20 cellular contexts compared by ENCODE assay signal in genomic region chr11:134719397-134719796, GRCh38.
A peak's percentile ranks its signal among the peaks of the same experiment; 100 is the strongest.
DNase-seq lines count a peak whose midpoint lies in the region; ATAC-seq and TF ChIP-seq lines count a peak whose summit lies in the region.
"Had no signal": no experiment of that assay in that cellular context is flagged by ENCODE, and none has a peak within 500 bp of the region (broad histone marks: within the 10 kb centered on the region; RNA-seq: fewer than 3 reads in every experiment).

No MANE protein-coding gene starts in this region.

- 0 out of 2 replicates have a peak overlapping the region, but pooled peaks have one; percentile 4 for H3K4me2 ChIP-seq in DND-41 (ENCODE audit: insufficient read depth, low read length)
- H3K4me2 ChIP-seq in trophoblast cell (ENCODE audit: low read length): no peak overlapping the region
- H3K4me2 ChIP-seq: BLaER1 had no signal

- no peak overlapping the region for H2BK5ac ChIP-seq in trophoblast cell (ENCODE audit: low read depth, low read length, poor library complexity)

- H3K27me3 ChIP-seq in DND-41 (ENCODE audit: insufficient read depth, low read length, poor library complexity): no peaks in the 10 kb centered on the region
- H3K27me3 ChIP-seq in trophoblast cell (ENCODE audit: insufficient read depth, low read length): no peaks in the 10 kb centered on the region
- H3K27me3 ChIP-seq: BLaER1 had no signal

- no peaks in the 10 kb centered on the region for H3K36me3 ChIP-seq in DND-41 (ENCODE audit: insufficient read depth, low read length)
- H3K36me3 ChIP-seq in KOPT-K1 (ENCODE audit: insufficient read depth, low read length): peaks cover 3% of the 10 kb centered on the region; the same call in 1 of the 2 replicates
- H3K36me3 ChIP-seq in trophoblast cell (ENCODE audit: control insufficient read depth in 1 of 2, insufficient read depth in 2 of 2, low read length in 2 of 2): no peaks in the 10 kb centered on the region
- H3K36me3 ChIP-seq: BE2C, BLaER1 had no signal

- H3K9ac ChIP-seq in DND-41 (ENCODE audit: low read depth, low read length): peak overlapping the region; percentile 31
- no peak overlapping the region for H3K9ac ChIP-seq in trophoblast cell (ENCODE audit: low read length)
- H3K9ac ChIP-seq: BLaER1 had no signal

- no peak overlapping the region for H3K23ac ChIP-seq in trophoblast cell (ENCODE audit: low read length)

- H4K12ac ChIP-seq in trophoblast cell (ENCODE audit: low read depth, low read length): no peak overlapping the region

- H4K8ac ChIP-seq in trophoblast cell (ENCODE audit: low read depth, low read length): no peak overlapping the region

- H3K9me3 ChIP-seq in DND-41 (ENCODE audit: insufficient read depth, low read length, severe bottlenecking) (no peaks in the 10 kb centered on the region), KOPT-K1 (ENCODE audit: insufficient read depth, low read length, poor library complexity, severe bottlenecking) (peaks cover 27% of the 10 kb centered on the region), trophoblast cell (ENCODE audit: insufficient read depth, low read depth, low read length) (no peaks in the 10 kb centered on the region)
- H3K9me3 ChIP-seq: BE2C, BLaER1 had no signal

- peak overlapping the region; percentile 91 for H3K27ac ChIP-seq in DND-41 (ENCODE audit: low read length)
- peak overlapping the region; percentile 50 for H3K27ac ChIP-seq in KOPT-K1 (ENCODE audit: low read depth, low read length, poor library complexity, severe bottlenecking)
- H3K27ac ChIP-seq in trophoblast cell (ENCODE audit: low read depth, low read length): no peak overlapping the region
- H3K27ac ChIP-seq: BLaER1 had no signal

- no peak overlapping the region for H3K18ac ChIP-seq in trophoblast cell (ENCODE audit: low read length)

- no peak overlapping the region for H3K4ac ChIP-seq in trophoblast cell (ENCODE audit: low read depth, low read length)

- no CpG with 5 or more reads among the region's 5 CpGs for WGBS in trophoblast cell (ENCODE audit: extremely low coverage, insufficient coverage, insufficient read length)

- H2BK12ac ChIP-seq in trophoblast cell (ENCODE audit: low read length): no peak overlapping the region

- H3K4me3 ChIP-seq in DND-41 (ENCODE audit: low read depth in 1 of 2, low read length in 2 of 2) (peak overlapping the region in 1 of 2 experiments; percentile 8; a peak in 1 of 4 replicates), trophoblast cell (ENCODE audit: low read depth, low read length) (peak overlapping the region; percentile 21)
- H3K4me3 ChIP-seq: BLaER1 had no signal

- DNase-seq in DND-41 (peak; percentile 66), trophoblast cell (no peak), mucosa of gallbladder (ENCODE audit: low spot score) (no peak), amygdala (lab: John Stamatoyannopoulos, UW) (no peak)
- DNase-seq: 8988T; ACHN; BE2C; C1 segment of cervical spinal cord; CD4-positive, alpha-beta memory T cell; CD4-positive, CD25-positive, alpha-beta regulatory T cell; CD8-positive, alpha-beta memory T cell; COR-L47; DMS 273 treated with DMSO at 0.1 percent for 48 hours; DMS153; DMS53; DMS79; GF-D8 had no signal

- no peak overlapping the region for H4K91ac ChIP-seq in trophoblast cell (ENCODE audit: low read depth, low read length)

- H3K79me2 ChIP-seq in DND-41 (ENCODE audit: insufficient read depth, low read length) (no peaks in the 10 kb centered on the region), trophoblast cell (ENCODE audit: control insufficient read depth, insufficient read depth, low read length, poor library complexity) (no peaks in the 10 kb centered on the region)

- TF ChIP-seq CTCF in DND-41 (IDR thresholded peaks at IDR 0.05; ENCODE audit: borderline replicate concordance, extremely low read depth, low read length, poor library complexity, severe bottlenecking): no peak

- no peak overlapping the region for H2BK120ac ChIP-seq in trophoblast cell (ENCODE audit: insufficient read depth, low read length, poor library complexity)

- ATAC-seq in DND-41 (ENCODE audit: insufficient read depth, low read depth) (peak; percentile 15; the same call in 1 of the 3 replicates), GM18519 (IDR thresholded peaks at IDR 0.05; ENCODE audit: low FRiP score, unreplicated experiment) (no peak)

- no peaks in the 10 kb centered on the region for H4K20me1 ChIP-seq in DND-41 (ENCODE audit: insufficient read depth, low read length)
- H4K20me1 ChIP-seq: BLaER1 had no signal

- H3K4me1 ChIP-seq in DND-41 (ENCODE audit: insufficient read depth, low read length) (peaks cover 93% of the 10 kb centered on the region), trophoblast cell (ENCODE audit: control insufficient read depth in 1 of 2, insufficient read depth in 2 of 2, low read length in 2 of 2) (no peaks in the 10 kb centered on the region)
- H3K4me1 ChIP-seq: BE2C had no signal

- no peaks in the 10 kb centered on the region for H3K79me1 ChIP-seq in trophoblast cell (ENCODE audit: low read length)

- no peak overlapping the region for H2AK5ac ChIP-seq in trophoblast cell (ENCODE audit: low read length)

- H2AFZ ChIP-seq in DND-41 (ENCODE audit: low read depth, low read length): no peak overlapping the region
- H2AFZ ChIP-seq in trophoblast cell (ENCODE audit: insufficient read depth, low read length, poor library complexity): no peak overlapping the region

- H3K14ac ChIP-seq in trophoblast cell (ENCODE audit: low read length): no peak overlapping the region
